ENCODE assay signal across 19 cellular contexts in genomic region chr4:140080883-140081282, GRCh38.
DNase-seq lines count a peak whose midpoint lies in the region; TF ChIP-seq lines count a peak whose summit lies in the region.
"Had no signal": no experiment of that assay in that cellular context is flagged by ENCODE, and none has a peak within 500 bp of the region (broad histone marks: within the 10 kb centered on the region; RNA-seq: fewer than 3 reads in every experiment).

No MANE protein-coding gene starts in this region.

- peaks cover 3% of the 10 kb centered on the region for H3K9me3 Mint-ChIP-seq in activated naive CD8-positive, alpha-beta T cell (ENCODE audit: low read depth)
- no peaks in the 10 kb centered on the region for H3K9me3 Mint-ChIP-seq in CD14-positive monocyte
- H3K9me3 Mint-ChIP-seq: natural killer cell treated with Interleukin-12 subunit alpha and Interleukin-12 subunit beta and Interleukin-15 and Interleukin-18, amount 100 ng/mL, for 72 hours had no signal

- H2AFZ ChIP-seq in Karpas-422 (ENCODE audit: low read length): no peak overlapping the region

- H3K9ac ChIP-seq in Karpas-422 (ENCODE audit: low read length): no peak overlapping the region

- H3K9me3 ChIP-seq in Karpas-422 (ENCODE audit: low read length): no peaks in the 10 kb centered on the region
- H3K9me3 ChIP-seq in mesodermal cell (ENCODE audit: control insufficient read depth, low read length): no peaks in the 10 kb centered on the region
- no peaks in the 10 kb centered on the region for H3K9me3 ChIP-seq in tibial artery
- H3K9me3 ChIP-seq: breast epithelium, prostate gland, testis had no signal

- no peak for TF ChIP-seq CTCF in tibial artery (IDR thresholded peaks at IDR 0.05)
- TF ChIP-seq CTCF in CD14-positive monocyte (IDR thresholded peaks at IDR 0.05): no peak

- intact Hi-C loops in tibial artery (cut with DNase I; ENCODE audit: low total_unique reads): loop anchor here (10.0 kb wide), 1 partner anchor 106 kb away; no protein-coding TSS in a partner anchor
- intact Hi-C loops in CD14-positive monocyte (cut with micrococcal nuclease): loop anchor here in 1 of 2 donors (10.0 kb wide), 1 partner anchor 54 kb away; no protein-coding TSS in a partner anchor

- H3K4me3 Mint-ChIP-seq in activated naive CD8-positive, alpha-beta T cell: peak overlapping the region; percentile 18
- H3K4me3 Mint-ChIP-seq in CD14-positive monocyte: no peak overlapping the region
- H3K4me3 Mint-ChIP-seq: natural killer cell treated with Interleukin-12 subunit alpha and Interleukin-12 subunit beta and Interleukin-15 and Interleukin-18, amount 100 ng/mL, for 72 hours had no signal

- H3K4me3 ChIP-seq in Karpas-422 (ENCODE audit: low read length) (no peak overlapping the region), mesodermal cell (ENCODE audit: extremely low read depth, insufficient read depth, low read length, poor library complexity, severe bottlenecking) (no peak overlapping the region), tibial artery (no peak overlapping the region)
- H3K4me3 ChIP-seq: breast epithelium, prostate gland, testis had no signal

- H3K36me3 ChIP-seq in Karpas-422 (ENCODE audit: insufficient read depth, low read length) (no peaks in the 10 kb centered on the region), mesodermal cell (ENCODE audit: control insufficient read depth, insufficient read depth, low read length) (no peaks in the 10 kb centered on the region), tibial artery (no peaks in the 10 kb centered on the region)
- H3K36me3 ChIP-seq: breast epithelium, prostate gland had no signal

- H3K27ac ChIP-seq in Karpas-422 (ENCODE audit: low read length) (peak overlapping the region; percentile 7; the same call in 1 of the 2 replicates), mesodermal cell (ENCODE audit: low read depth, low read length, severe bottlenecking) (peak overlapping the region; percentile 92), tibial artery (peak overlapping the region; percentile 15 to 81)
- H3K27ac ChIP-seq: breast epithelium, testis had no signal

- H3K4me2 ChIP-seq in Karpas-422 (ENCODE audit: low read depth, low read length, poor library complexity, severe bottlenecking): peak overlapping the region; percentile 34

- H3K4me1 Mint-ChIP-seq in activated naive CD8-positive, alpha-beta T cell (ENCODE audit: low read depth): peaks cover 37% of the 10 kb centered on the region
- peaks cover 31% of the 10 kb centered on the region for H3K4me1 Mint-ChIP-seq in CD14-positive monocyte

- no peaks in the 10 kb centered on the region for H3K9me2 ChIP-seq in Karpas-422 (replicated peaks; ENCODE audit: insufficient read depth, low read length)

- DNase-seq in Karpas-422: no peak
- DNase-seq in tibial artery: no peak
- no peak for DNase-seq in CD14-positive monocyte (ENCODE audit: low spot score)
- no peak for DNase-seq in NCI-H1694 treated with DMSO at 0.1 percent for 48 hours (lab: John Stamatoyannopoulos, UW)
- DNase-seq in RKO (ENCODE audit: low spot score): no peak
- DNase-seq: activated CD8-positive, alpha-beta memory T cell treated with anti-CD3 and anti-CD28 coated beads for 24 hours; DMS79 treated with DMSO at 0.1 percent for 48 hours; KG1; midbrain; MV-4-11; NCI-H187; NCI-H526 treated with DMSO at 0.1 percent for 48 hours; T-helper 9 cell; testis had no signal

- no CpG with 5 or more reads among the region's 2 CpGs for WGBS in mesodermal cell (ENCODE audit: insufficient coverage in 2 of 2), 2 experiments

- no peak overlapping the region for H3K27ac Mint-ChIP-seq in activated naive CD8-positive, alpha-beta T cell
- H3K27ac Mint-ChIP-seq in CD14-positive monocyte: peak overlapping the region in 3 of 7 donors; percentile 12 to 36 (median 27)
- H3K27ac Mint-ChIP-seq: natural killer cell treated with Interleukin-12 subunit alpha and Interleukin-12 subunit beta and Interleukin-15 and Interleukin-18, amount 100 ng/mL, for 72 hours had no signal

- H3K27me3 ChIP-seq in Karpas-422 (ENCODE audit: low read length): no peaks in the 10 kb centered on the region
- H3K27me3 ChIP-seq in tibial artery: no peaks in the 10 kb centered on the region
- H3K27me3 ChIP-seq: breast epithelium, testis had no signal

- H4K20me1 ChIP-seq in Karpas-422 (ENCODE audit: insufficient read depth, low read depth, low read length): no peaks in the 10 kb centered on the region

- H3K79me2 ChIP-seq in Karpas-422 (ENCODE audit: low read length): peaks cover 87% of the 10 kb centered on the region

- H3K36me3 Mint-ChIP-seq in activated naive CD8-positive, alpha-beta T cell: peaks cover 2% of the 10 kb centered on the region
- H3K36me3 Mint-ChIP-seq in CD14-positive monocyte: no peaks in the 10 kb centered on the region
- H3K36me3 Mint-ChIP-seq: natural killer cell treated with Interleukin-12 subunit alpha and Interleukin-12 subunit beta and Interleukin-15 and Interleukin-18, amount 100 ng/mL, for 72 hours had no signal

- H3K4me1 ChIP-seq in Karpas-422 (ENCODE audit: low read length) (peaks cover 31% of the 10 kb centered on the region), mesodermal cell (ENCODE audit: control insufficient read depth, insufficient read depth, low read length, poor library complexity, severe bottlenecking) (peaks cover 78% of the 10 kb centered on the region), tibial artery (peaks cover 0 to 58% (median 19%) of the 10 kb centered on the region in 4 donors)
- H3K4me1 ChIP-seq: breast epithelium had no signal

- no peaks in the 10 kb centered on the region for H3K27me3 Mint-ChIP-seq in activated naive CD8-positive, alpha-beta T cell
- H3K27me3 Mint-ChIP-seq in CD14-positive monocyte (ENCODE audit: low read depth in 3 of 3): peaks cover 0 to 2% (median 1%) of the 10 kb centered on the region in 3 donors

Comparison
In these comparisons a context has a peak if more than half of its experiments do, and no peak if none do; other contexts are left out.
1. H3K27ac ChIP-seq: peak in every context shown above with its lines; median percentile 92 in mesodermal cell; 48 in tibial artery; 7 in Karpas-422.